Comparison of ENCODE assay signal across 1 cellular context in genomic region chr17:18260332-18261145, GRCh38.
A peak's percentile ranks its signal among the peaks of the same experiment; 100 is the strongest.
TF ChIP-seq lines count a peak whose summit lies in the region.

TSS of gene MIEF2 (plus strand) at chr17:18260662. CDS start at chr17:18262721, 2,059 bp downstream.

TF ChIP-seq in HepG2, 621 proteins besides CTCF, POLR2A, EP300 and RAD21 (continued from another document and continues in another):
- TF ChIP-seq SOX13 (IDR thresholded peaks at IDR 0.05) (no peak), SOX13 (CRISPR knock-in tag; conservative IDR thresholded peaks at IDR 0.05 in 1 of 2, IDR thresholded peaks at IDR 0.05 in 1 of 2) (0 out of 4 replicates have a peak, but pooled peaks of 1 of the 2 experiments have one; percentile 32), MZF1 (CRISPR knock-in tag; IDR thresholded peaks at IDR 0.05; ENCODE audit: borderline replicate concordance) (no peak), ZFP36L1 (CRISPR knock-in tag; IDR thresholded peaks at IDR 0.05) (no peak), THRA (CRISPR knock-in tag; IDR thresholded peaks at IDR 0.05; ENCODE audit: borderline replicate concordance) (no peak; the same call in 1 of the 2 replicates), CERS6 (CRISPR knock-in tag; IDR thresholded peaks at IDR 0.05) (no peak), ZNF513 (CRISPR knock-in tag; conservative IDR thresholded peaks at IDR 0.05) (no peak), ZNF292 (CRISPR knock-in tag; IDR thresholded peaks at IDR 0.05; ENCODE audit: borderline replicate concordance, low read depth) (no peak), ZFP62 (CRISPR knock-in tag; IDR thresholded peaks at IDR 0.05) (no peak), PAXIP1 (CRISPR knock-in tag; conservative IDR thresholded peaks at IDR 0.05) (peak; percentile 59), ZNF180 (CRISPR knock-in tag; IDR thresholded peaks at IDR 0.05; ENCODE audit: borderline replicate concordance, low read depth) (no peak), GABPB1 (CRISPR knock-in tag; IDR thresholded peaks at IDR 0.05) (peak; percentile 85), MIER3 (CRISPR knock-in tag; IDR thresholded peaks at IDR 0.05; ENCODE audit: borderline replicate concordance) (no peak), ZNF770 (CRISPR knock-in tag; IDR thresholded peaks at IDR 0.05) (peak; percentile 21; the same call in 1 of the 2 replicates), ZNF652 (CRISPR knock-in tag; IDR thresholded peaks at IDR 0.05; ENCODE audit: borderline replicate concordance, low read depth) (peak; percentile 93), SP4 (CRISPR knock-in tag; IDR thresholded peaks at IDR 0.05) (peak; percentile 95), NFAT5 (CRISPR knock-in tag; IDR thresholded peaks at IDR 0.05) (peak; percentile 42; the same call in 1 of the 2 replicates), RBM39 (IDR thresholded peaks at IDR 0.05; ENCODE audit: low read depth, low read length, poor library complexity, severe bottlenecking) (peak; percentile 86), CREB1 (IDR thresholded peaks at IDR 0.05) (peak; percentile 86), CREB1 (CRISPR knock-in tag; IDR thresholded peaks at IDR 0.05) (peak; percentile 48; the same call in 1 of the 2 replicates), RBM22 (optimal IDR thresholded peaks at IDR 0.05; ENCODE audit: low read length) (no peak), ZNF597 (CRISPR knock-in tag; IDR thresholded peaks at IDR 0.05) (no peak), MATR3 (CRISPR knock-in tag; IDR thresholded peaks at IDR 0.05) (no peak), ZNF737 (CRISPR knock-in tag; IDR thresholded peaks at IDR 0.05; ENCODE audit: borderline replicate concordance) (no peak), PRPF4 (IDR thresholded peaks at IDR 0.05; ENCODE audit: low read depth, low read length, poor library complexity, severe bottlenecking) (no peak), ZNF605 (CRISPR knock-in tag; IDR thresholded peaks at IDR 0.05) (peak; percentile 86), USF2 (IDR thresholded peaks at IDR 0.05; ENCODE audit: low read depth, low read length) (no peak), USF2 (CRISPR knock-in tag; IDR thresholded peaks at IDR 0.05; ENCODE audit: borderline replicate concordance) (peak; percentile 31; the same call in 1 of the 2 replicates), ATM (IDR thresholded peaks at IDR 0.05; ENCODE audit: borderline replicate concordance) (no peak), NCOA5 (CRISPR knock-in tag; IDR thresholded peaks at IDR 0.05) (no peak), NFIC (IDR thresholded peaks at IDR 0.05; ENCODE audit: low read length) (no peak), DZIP1 (CRISPR knock-in tag; IDR thresholded peaks at IDR 0.05) (no peak), MIXL1 (CRISPR knock-in tag; IDR thresholded peaks at IDR 0.05) (no peak), ATF4 (CRISPR knock-in tag; IDR thresholded peaks at IDR 0.05) (no peak), MYNN (CRISPR knock-in tag; IDR thresholded peaks at IDR 0.05; ENCODE audit: low read depth) (no peak), ZNF546 (CRISPR knock-in tag; conservative IDR thresholded peaks at IDR 0.05) (no peak), KDM5B (CRISPR knock-in tag; IDR thresholded peaks at IDR 0.05; ENCODE audit: borderline replicate concordance) (peak; percentile 65; the same call in 1 of the 2 replicates)
